14 cellular contexts compared by ENCODE assay signal in genomic region chr10:69864321-69864720, GRCh38.
A peak's percentile ranks its signal among the peaks of the same experiment; 100 is the strongest.
DNase-seq lines count a peak whose midpoint lies in the region; ATAC-seq, FAIRE-seq and TF ChIP-seq lines count a peak whose summit lies in the region.
"Had no signal": no experiment of that assay in that cellular context is flagged by ENCODE, and none has a peak within 500 bp of the region (broad histone marks: within the 10 kb centered on the region; RNA-seq: fewer than 3 reads in every experiment).

No MANE protein-coding gene starts in this region.

- DNase-seq in ACHN (peak; percentile 24), HTR-8/SVneo (ENCODE audit: insufficient read length, low spot score) (peak; percentile 31), brain microvascular endothelial cell (peak; percentile 86), iris pigment epithelial cell (ENCODE audit: low read depth) (peak; percentile 91), GM19239 (ENCODE audit: insufficient read length, low spot score) (no peak), Kasumi-1 (lab: John Stamatoyannopoulos, UW) (no peak), HT-29 (ENCODE audit: low spot score) (no peak)
- DNase-seq: activated CD4-positive, alpha-beta T cell treated with anti-CD3 and anti-CD28 coated beads for 36 hours; cortex of kidney; NCI-H82; retina; upper lobe of right lung had no signal

- H3K27ac ChIP-seq in brain microvascular endothelial cell = peak overlapping the region; percentile 70
- H3K27ac ChIP-seq: hepatocyte, upper lobe of right lung had no signal

- H3K36me3 ChIP-seq in brain microvascular endothelial cell (replicated peaks) = no peaks in the 10 kb centered on the region
- H3K36me3 ChIP-seq: upper lobe of right lung had no signal

- TF ChIP-seq CTCF in brain microvascular endothelial cell (IDR thresholded peaks at IDR 0.05; ENCODE audit: low read depth, low read length, missing control alignments) = no peak

- in situ Hi-C loops in ACHN (cut with HindIII; ENCODE audit: low pct_ligation_motif_present, low pct_unique_long_range_greater_than_20kb, low sequenced_read_pairs) = no loop called here
- in situ Hi-C loops in brain microvascular endothelial cell (cut with HindIII; ENCODE audit: low pct_ligation_motif_present, low sequenced_read_pairs) = no loop called here

- FAIRE-seq in HTR-8/SVneo (lab: Jason Lieb, UNC) (no peak), GM19239 (lab: Jason Lieb, UNC) (no peak)

- no peak overlapping the region for H3K4me3 ChIP-seq in brain microvascular endothelial cell (ENCODE audit: low read depth, low read length)
- H3K4me3 ChIP-seq: hepatocyte, upper lobe of right lung had no signal

- H3K27me3 ChIP-seq in brain microvascular endothelial cell (replicated peaks) = no peaks in the 10 kb centered on the region
- H3K27me3 ChIP-seq: hepatocyte, upper lobe of right lung had no signal

- ATAC-seq in HG03196 (IDR thresholded peaks at IDR 0.05; ENCODE audit: unreplicated experiment) = no peak
- ATAC-seq: activated CD4-positive, alpha-beta T cell treated with anti-CD3 and anti-CD28 coated beads for 36 hours; upper lobe of right lung had no signal

Comparison
In these comparisons a context has a peak if more than half of its experiments do, and no peak if none do; other contexts are left out.
1. DNase-seq: peak in ACHN (single experiment), HTR-8/SVneo (single experiment), brain microvascular endothelial cell (single experiment) and iris pigment epithelial cell (single experiment); none in GM19239 (single experiment), Kasumi-1 (0 of 2) and HT-29 (single experiment).